Comparison of ENCODE assay signal across 16 cellular contexts in the genomic region with DNA sequence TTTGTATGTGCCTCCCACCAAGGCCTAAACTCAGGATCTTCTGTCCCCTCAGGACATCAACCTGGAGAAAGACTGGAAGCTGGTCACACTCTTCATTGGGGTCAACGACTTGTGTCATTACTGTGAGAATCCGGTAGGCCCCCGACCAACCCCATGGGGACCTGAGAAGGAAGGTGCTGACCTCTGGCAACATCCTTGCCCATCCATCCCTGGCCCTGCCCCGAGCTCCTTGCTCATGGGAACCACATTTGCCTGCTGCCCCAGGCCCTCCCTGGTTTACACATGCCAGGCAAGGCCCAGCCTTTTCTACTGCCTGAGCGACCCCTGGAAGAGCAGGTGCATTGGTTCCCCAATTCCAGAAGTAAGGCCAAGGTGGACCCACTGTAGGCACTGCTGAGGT.
A peak's percentile ranks its signal among the peaks of the same experiment; 100 is the strongest.
DNase-seq lines count a peak whose midpoint lies in the region; ATAC-seq and TF ChIP-seq lines count a peak whose summit lies in the region.
"Had no signal": no experiment of that assay in that cellular context is flagged by ENCODE, and none has a peak within 500 bp of the region (broad histone marks: within the 10 kb centered on the region; RNA-seq: fewer than 3 reads in every experiment).

No MANE protein-coding gene starts in this region.

- DNase-seq in activated naive CD4-positive, alpha-beta T cell treated with anti-CD3 and anti-CD28 coated beads for 36 hours = no peak
- DNase-seq in activated naive CD4-positive, alpha-beta T cell (lab: John Stamatoyannopoulos, UW) = no peak
- no peak for DNase-seq in thyroid gland
- no peak for DNase-seq in NCI-H1092 treated with DMSO at 0.1 percent for 48 hours (lab: John Stamatoyannopoulos, UW)
- no peak for DNase-seq in SW 1271 (lab: John Stamatoyannopoulos, UW)
- DNase-seq: ACHN, activated T-cell treated with anti-CD3 and anti-CD28 coated beads for 4 hours, DMS153, midbrain, NCI-H2029 treated with DMSO at 0.1 percent for 48 hours, NCI-H748 treated with DMSO at 0.1 percent for 48 hours, SHP77 treated with DMSO at 0.1 percent for 48 hours had no signal

- intact Hi-C loops in activated naive CD4-positive, alpha-beta T cell treated with anti-CD3 and anti-CD28 coated beads for 36 hours (cut with micrococcal nuclease) = loop anchor here (10.0 kb wide), 1 partner anchor 488 kb away; the partner anchor contains the start of gene CLIP4
- intact Hi-C loops in thyroid gland (cut with DNase I) = no loop called here

- no peaks in the 10 kb centered on the region for H3K9me3 Mint-ChIP-seq in activated naive CD4-positive, alpha-beta T cell treated with anti-CD3 and anti-CD28 coated beads for 36 hours
- no peaks in the 10 kb centered on the region for H3K9me3 Mint-ChIP-seq in nephron

- peak overlapping the region; percentile 98 for H3K27ac Mint-ChIP-seq in activated naive CD4-positive, alpha-beta T cell treated with anti-CD3 and anti-CD28 coated beads for 36 hours
- H3K27ac Mint-ChIP-seq in nephron = peak overlapping the region; percentile 75 to 98 (median 96)

- TF ChIP-seq CTCF in nephron (IDR thresholded peaks at IDR 0.05; ENCODE audit: unreplicated experiment in 3 of 3) (no peak), thyroid gland (IDR thresholded peaks at IDR 0.05) (no peak)

- no peak overlapping the region for H3K4me3 Mint-ChIP-seq in activated naive CD4-positive, alpha-beta T cell treated with anti-CD3 and anti-CD28 coated beads for 36 hours
- H3K4me3 Mint-ChIP-seq in nephron = no peak overlapping the region

- H3K36me3 ChIP-seq in thyroid gland = no peaks in the 10 kb centered on the region

- peaks cover 12 to 19% of the 10 kb centered on the region in 2 donors for H3K4me1 ChIP-seq in thyroid gland

- H3K27me3 ChIP-seq in thyroid gland = no peaks in the 10 kb centered on the region

- H3K4me1 Mint-ChIP-seq in activated naive CD4-positive, alpha-beta T cell treated with anti-CD3 and anti-CD28 coated beads for 36 hours (ENCODE audit: low read depth) = peaks cover 67% of the 10 kb centered on the region
- peaks cover 73% of the 10 kb centered on the region for H3K4me1 Mint-ChIP-seq in nephron

- no peak overlapping the region for H3K4me3 ChIP-seq in thyroid gland (replicated peaks in 1 of 3)

- WGBS in thyroid gland, 2 donors = 94 to 95% methylated on average over 5 of the region's 5 CpGs

- ATAC-seq in HG03432 (IDR thresholded peaks at IDR 0.05; ENCODE audit: unreplicated experiment) = no peak

- no peak for TF ChIP-seq POLR2A in thyroid gland (IDR thresholded peaks at IDR 0.05)

- H3K27ac ChIP-seq in cingulate gyrus (ENCODE audit: low read depth, low read length) = peak overlapping the region; percentile 58
- H3K27ac ChIP-seq in thyroid gland = peak overlapping the region; percentile 5 to 52 (median 30)
- H3K27ac ChIP-seq: epithelial cell of prostate had no signal

- peaks cover 4% of the 10 kb centered on the region for H3K36me3 Mint-ChIP-seq in activated naive CD4-positive, alpha-beta T cell treated with anti-CD3 and anti-CD28 coated beads for 36 hours (ENCODE audit: low read depth)
- H3K36me3 Mint-ChIP-seq in nephron (ENCODE audit: low read depth) = no peaks in the 10 kb centered on the region

- CTCF ChIA-PET in activated naive CD4-positive, alpha-beta T cell treated with anti-CD3 and anti-CD28 coated beads for 36 hours (lab: Charles Lee) = interaction anchor here (0.6 to 2.4 kb wide), 2 partner anchors 32 to 328 kb away, joined by 3 to 18 read pairs; no protein-coding TSS in a partner anchor

- no peaks in the 10 kb centered on the region for H3K27me3 Mint-ChIP-seq in activated naive CD4-positive, alpha-beta T cell treated with anti-CD3 and anti-CD28 coated beads for 36 hours (ENCODE audit: low read depth)
- peaks cover 6% of the 10 kb centered on the region for H3K27me3 Mint-ChIP-seq in nephron (ENCODE audit: low read depth)

- H3K9me3 ChIP-seq in thyroid gland = no peaks in the 10 kb centered on the region
